In the genomic region with DNA sequence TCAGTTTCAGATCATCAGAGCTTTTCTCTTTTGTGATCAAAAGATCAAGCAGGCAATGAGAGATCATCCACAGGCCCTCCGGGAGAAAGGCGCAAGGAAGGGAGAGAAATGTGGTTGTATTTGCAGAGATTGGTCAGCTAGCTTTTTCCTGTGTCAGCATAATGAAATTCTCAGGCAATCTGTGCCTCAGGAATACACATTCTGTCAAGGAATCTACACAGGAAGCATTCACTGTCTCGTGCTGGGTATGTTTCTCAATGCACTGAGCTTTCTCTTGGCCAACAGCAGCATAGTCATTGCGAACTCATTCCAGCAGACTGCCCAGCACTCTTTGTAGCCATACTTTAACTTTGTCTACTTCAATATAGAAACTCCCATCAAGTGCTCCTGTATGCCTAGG, we compare ENCODE assay signal across 13 cellular contexts.
DNase-seq lines count a peak whose midpoint lies in the region; ATAC-seq, FAIRE-seq and TF ChIP-seq lines count a peak whose summit lies in the region.
"Had no signal": no experiment of that assay in that cellular context is flagged by ENCODE, and none has a peak within 500 bp of the region (broad histone marks: within the 10 kb centered on the region; RNA-seq: fewer than 3 reads in every experiment).

No MANE protein-coding gene starts in this region.

- no peak for TF ChIP-seq POLR2A in gastroesophageal sphincter (IDR thresholded peaks at IDR 0.05)

- H3K9me3 ChIP-seq in gastroesophageal sphincter = no peaks in the 10 kb centered on the region

- no peaks in the 10 kb centered on the region for H3K36me3 ChIP-seq in gastroesophageal sphincter

- FAIRE-seq in frontal cortex (lab: Jason Lieb, UNC) = no peak

- no peak overlapping the region for H3K27ac ChIP-seq in gastroesophageal sphincter

- WGBS in gastroesophageal sphincter (ENCODE audit: low coverage in 1 of 2), 2 donors = 68 to 89% methylated on average over 2 to 4 of the region's 4 CpGs

- DNase-seq in AG20443 (ENCODE audit: low spot score) (peak; percentile 72), amniotic epithelial cell (ENCODE audit: low read depth) (peak; percentile 90), iris pigment epithelial cell (ENCODE audit: low read depth) (peak; percentile 57), frontal cortex (ENCODE audit: low spot score in 2 of 2) (no peak), cortex of kidney (lab: John Stamatoyannopoulos, UW) (no peak)
- DNase-seq: activated naive CD8-positive, alpha-beta T cell treated with anti-CD3 and anti-CD28 coated beads for 36 hours; CD8-positive, alpha-beta T cell; islet precursor cell; NCI-H1930; stimulated activated naive CD8-positive, alpha-beta T cell treated with anti-CD3 and anti-CD28 coated beads, Interleukin-15, Interleukin-2, amounts not matched to agents 100 U/mL and 50 U/mL, for 24 hours had no signal

- TF ChIP-seq EP300 in gastroesophageal sphincter (IDR thresholded peaks at IDR 0.05) = no peak

- H3K4me1 ChIP-seq in gastroesophageal sphincter = no peaks in the 10 kb centered on the region

- no peaks in the 10 kb centered on the region for H3K27me3 ChIP-seq in gastroesophageal sphincter

- H3K4me3 ChIP-seq in gastroesophageal sphincter = no peak overlapping the region

- TF ChIP-seq CTCF in gastroesophageal sphincter (IDR thresholded peaks at IDR 0.05) = no peak

- ATAC-seq in GM21390 (IDR thresholded peaks at IDR 0.05; ENCODE audit: unreplicated experiment) (peak; percentile 19), GM21360 (IDR thresholded peaks at IDR 0.05; ENCODE audit: unreplicated experiment) (no peak), gastroesophageal sphincter (no peak)
- ATAC-seq: CD8-positive, alpha-beta T cell; stimulated activated naive CD8-positive, alpha-beta T cell treated with anti-CD3 and anti-CD28 coated beads, Interleukin-15, Interleukin-2, amounts not matched to agents 100 U/mL and 50 U/mL, for 24 hours had no signal

Comparison
In these comparisons a context has a peak if more than half of its experiments do, and no peak if none do; other contexts are left out.
1. DNase-seq: peak in AG20443 (single experiment), amniotic epithelial cell (single experiment) and iris pigment epithelial cell (single experiment); none in frontal cortex (0 of 2) and cortex of kidney (single experiment).